In genomic region chr15:93037341-93038063, GRCh38 we compare ENCODE assay signal across 8 cellular contexts. TPM values are rescaled to one million over a fixed set of nuclear protein-coding genes. Genes with fewer than 3 reads are reported as not detected.
DNase-seq lines count a peak whose midpoint lies in the region; ATAC-seq, FAIRE-seq and TF ChIP-seq lines count a peak whose summit lies in the region.

No MANE protein-coding gene starts in this region.

- H3K27me3 ChIP-seq in pancreas = no peaks in the 10 kb centered on the region

- no peaks in the 10 kb centered on the region for H3K36me3 ChIP-seq in pancreas

- H3K9me3 Mint-ChIP-seq in natural killer cell treated with Interleukin-12 subunit alpha and Interleukin-12 subunit beta and Interleukin-15 and Interleukin-18, amount 100 ng/mL, for 72 hours = no peaks in the 10 kb centered on the region
- no peaks in the 10 kb centered on the region for H3K9me3 Mint-ChIP-seq in activated T-cell treated with anti-CD3 and anti-CD28 coated beads, Interleukin-2, amount 50 U/mL, for 72 hours

- peak in 3 of 4 donors; percentile 32 to 42 (median 39) for ATAC-seq in pancreas
- no peak for ATAC-seq in natural killer cell treated with Interleukin-12 subunit alpha and Interleukin-12 subunit beta and Interleukin-15 and Interleukin-18, amount 100 ng/mL, for 72 hours
- ATAC-seq in activated T-cell treated with anti-CD3 and anti-CD28 coated beads, Interleukin-2, amount 50 U/mL, for 72 hours (replicated peaks in 1 of 2) = no peak

- peak; percentile 42 for DNase-seq in EH (ENCODE audit: low read depth)
- DNase-seq in NOMO-1 (lab: John Stamatoyannopoulos, UW; ENCODE audit: unreplicated experiment in 2 of 2) = peak; percentile 84 to 85
- DNase-seq in fibroblast of gingiva (ENCODE audit: low read depth) = peak; percentile 72
- DNase-seq in pancreas = peak in 2 of 6 donors; percentile 57 to 69
- DNase-seq in natural killer cell treated with Interleukin-12 subunit alpha and Interleukin-12 subunit beta and Interleukin-15 and Interleukin-18, amount 100 ng/mL, for 72 hours (ENCODE audit: low spot score) = no peak
- DNase-seq in NCI-H1417 treated with DMSO at 0.1 percent for 48 hours (lab: John Stamatoyannopoulos, UW) = no peak
- DNase-seq in NCI-H2081 (lab: John Stamatoyannopoulos, UW) = no peak
- DNase-seq in activated T-cell treated with anti-CD3 and anti-CD28 coated beads, Interleukin-2, amount 50 U/mL, for 72 hours = no peak

- FAIRE-seq in pancreas (lab: Jason Lieb, UNC) = no peak

- H3K27ac ChIP-seq in pancreas = no peak overlapping the region

- peaks cover 8 to 12% of the 10 kb centered on the region in 2 donors for H3K4me1 Mint-ChIP-seq in natural killer cell treated with Interleukin-12 subunit alpha and Interleukin-12 subunit beta and Interleukin-15 and Interleukin-18, amount 100 ng/mL, for 72 hours (ENCODE audit: low read depth in 2 of 2)
- peaks cover 5% of the 10 kb centered on the region for H3K4me1 Mint-ChIP-seq in activated T-cell treated with anti-CD3 and anti-CD28 coated beads, Interleukin-2, amount 50 U/mL, for 72 hours (ENCODE audit: low read depth)

- no peak overlapping the region for H3K4me3 Mint-ChIP-seq in natural killer cell treated with Interleukin-12 subunit alpha and Interleukin-12 subunit beta and Interleukin-15 and Interleukin-18, amount 100 ng/mL, for 72 hours
- no peak overlapping the region for H3K4me3 Mint-ChIP-seq in activated T-cell treated with anti-CD3 and anti-CD28 coated beads, Interleukin-2, amount 50 U/mL, for 72 hours

- no peaks in the 10 kb centered on the region for H3K36me3 Mint-ChIP-seq in natural killer cell treated with Interleukin-12 subunit alpha and Interleukin-12 subunit beta and Interleukin-15 and Interleukin-18, amount 100 ng/mL, for 72 hours
- no peaks in the 10 kb centered on the region for H3K36me3 Mint-ChIP-seq in activated T-cell treated with anti-CD3 and anti-CD28 coated beads, Interleukin-2, amount 50 U/mL, for 72 hours (ENCODE audit: insufficient read depth in 2 of 2)

- peaks cover 0 to 2% of the 10 kb centered on the region in 2 donors for H3K27me3 Mint-ChIP-seq in natural killer cell treated with Interleukin-12 subunit alpha and Interleukin-12 subunit beta and Interleukin-15 and Interleukin-18, amount 100 ng/mL, for 72 hours
- H3K27me3 Mint-ChIP-seq in activated T-cell treated with anti-CD3 and anti-CD28 coated beads, Interleukin-2, amount 50 U/mL, for 72 hours (ENCODE audit: low read depth) = no peaks in the 10 kb centered on the region

- no peak for TF ChIP-seq CTCF in pancreas (IDR thresholded peaks at IDR 0.05)

- intact Hi-C loops in pancreas (cut with DNase I) = loop anchor here in 2 of 3 donors (10.0 kb wide), 2 partner anchors 937 to 1087 kb away; no protein-coding TSS in a partner anchor

- H3K9me3 ChIP-seq in pancreas = no peaks in the 10 kb centered on the region

- WGBS in pancreas, 2 donors = 70 to 71% methylated on average over 17 of the region's 17 CpGs

- H3K4me3 ChIP-seq in pancreas = no peak overlapping the region

- no peak overlapping the region for H3K27ac Mint-ChIP-seq in natural killer cell treated with Interleukin-12 subunit alpha and Interleukin-12 subunit beta and Interleukin-15 and Interleukin-18, amount 100 ng/mL, for 72 hours
- H3K27ac Mint-ChIP-seq in activated T-cell treated with anti-CD3 and anti-CD28 coated beads, Interleukin-2, amount 50 U/mL, for 72 hours = no peak overlapping the region

- no peaks in the 10 kb centered on the region for H3K4me1 ChIP-seq in pancreas

RNA-seq across cellular contexts. Expression of gene RGMA, which starts 51.5 kb away (rescaled TPM):
- total RNA-seq in pancreas = 10 to 100 TPM in 2 of 6 donors, 1 to 10 TPM in 4; 3.7 to 14.3 (median 8.0) TPM
- 1 to 10 TPM; 6.0 to 6.3 TPM for polyA plus RNA-seq in pancreas
- not detected for total RNA-seq in natural killer cell treated with Interleukin-12 subunit alpha and Interleukin-12 subunit beta and Interleukin-15 and Interleukin-18, amount 100 ng/mL, for 72 hours
- 1 to 10 TPM in 1 of 2 donors, under 1 TPM in 1; 0.53 to 1.7 TPM for total RNA-seq in activated T-cell treated with anti-CD3 and anti-CD28 coated beads, Interleukin-2, amount 50 U/mL, for 72 hours

Comparison
In these comparisons a context has a peak if more than half of its experiments do, and no peak if none do; other contexts are left out.
1. DNase-seq: peak in EH (single experiment), NOMO-1 (2 of 2) and fibroblast of gingiva (single experiment); none in natural killer cell treated with Interleukin-12 subunit alpha and Interleukin-12 subunit beta and Interleukin-15 and Interleukin-18, amount 100 ng/mL, for 72 hours (single experiment), NCI-H1417 treated with DMSO at 0.1 percent for 48 hours (single experiment), NCI-H2081 (0 of 2) and activated T-cell treated with anti-CD3 and anti-CD28 coated beads, Interleukin-2, amount 50 U/mL, for 72 hours (0 of 2).
2. ATAC-seq: peak in pancreas (3 of 4); none in natural killer cell treated with Interleukin-12 subunit alpha and Interleukin-12 subunit beta and Interleukin-15 and Interleukin-18, amount 100 ng/mL, for 72 hours (0 of 2) and activated T-cell treated with anti-CD3 and anti-CD28 coated beads, Interleukin-2, amount 50 U/mL, for 72 hours (0 of 2).